1 cellular context compared by ENCODE assay signal in genomic region chr17:2399572-2400473, GRCh38.
A peak's percentile ranks its signal among the peaks of the same experiment; 100 is the strongest.
TF ChIP-seq lines count a peak whose summit lies in the region.

No MANE protein-coding gene starts in this region.

TF ChIP-seq in GM12878, 131 proteins besides CTCF, POLR2A, EP300 and RAD21 (continued from another document and continues in another):
- TF ChIP-seq E4F1 (IDR thresholded peaks at IDR 0.05; ENCODE audit: borderline replicate concordance, partially characterized antibody): no peak
- TF ChIP-seq SP1 (IDR thresholded peaks at IDR 0.05; ENCODE audit: low read depth, low read length): peak; percentile 72
- TF ChIP-seq HDGF (IDR thresholded peaks at IDR 0.05): peak; percentile 89; the same call in 1 of the 2 replicates
- TF ChIP-seq, protein P1, sequence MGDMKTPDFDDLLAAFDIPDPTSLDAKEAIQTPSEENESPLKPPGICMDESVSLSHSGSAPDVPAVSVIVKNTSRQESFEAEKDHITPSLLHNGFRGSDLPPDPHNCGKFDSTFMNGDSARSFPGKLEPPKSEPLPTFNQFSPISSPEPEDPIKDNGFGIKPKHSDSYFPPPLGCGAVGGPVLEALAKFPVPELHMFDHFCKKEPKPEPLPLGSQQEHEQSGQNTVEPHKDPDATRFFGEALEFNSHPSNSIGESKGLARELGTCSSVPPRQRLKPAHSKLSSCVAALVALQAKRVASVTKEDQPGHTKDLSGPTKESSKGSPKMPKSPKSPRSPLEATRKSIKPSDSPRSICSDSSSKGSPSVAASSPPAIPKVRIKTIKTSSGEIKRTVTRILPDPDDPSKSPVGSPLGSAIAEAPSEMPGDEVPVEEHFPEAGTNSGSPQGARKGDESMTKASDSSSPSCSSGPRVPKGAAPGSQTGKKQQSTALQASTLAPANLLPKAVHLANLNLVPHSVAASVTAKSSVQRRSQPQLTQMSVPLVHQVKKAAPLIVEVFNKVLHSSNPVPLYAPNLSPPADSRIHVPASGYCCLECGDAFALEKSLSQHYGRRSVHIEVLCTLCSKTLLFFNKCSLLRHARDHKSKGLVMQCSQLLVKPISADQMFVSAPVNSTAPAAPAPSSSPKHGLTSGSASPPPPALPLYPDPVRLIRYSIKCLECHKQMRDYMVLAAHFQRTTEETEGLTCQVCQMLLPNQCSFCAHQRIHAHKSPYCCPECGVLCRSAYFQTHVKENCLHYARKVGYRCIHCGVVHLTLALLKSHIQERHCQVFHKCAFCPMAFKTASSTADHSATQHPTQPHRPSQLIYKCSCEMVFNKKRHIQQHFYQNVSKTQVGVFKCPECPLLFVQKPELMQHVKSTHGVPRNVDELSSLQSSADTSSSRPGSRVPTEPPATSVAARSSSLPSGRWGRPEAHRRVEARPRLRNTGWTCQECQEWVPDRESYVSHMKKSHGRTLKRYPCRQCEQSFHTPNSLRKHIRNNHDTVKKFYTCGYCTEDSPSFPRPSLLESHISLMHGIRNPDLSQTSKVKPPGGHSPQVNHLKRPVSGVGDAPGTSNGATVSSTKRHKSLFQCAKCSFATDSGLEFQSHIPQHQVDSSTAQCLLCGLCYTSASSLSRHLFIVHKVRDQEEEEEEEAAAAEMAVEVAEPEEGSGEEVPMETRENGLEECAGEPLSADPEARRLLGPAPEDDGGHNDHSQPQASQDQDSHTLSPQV (IDR thresholded peaks at IDR 0.05): no peak
- no peak for TF ChIP-seq WRNIP1 (IDR thresholded peaks at IDR 0.05; ENCODE audit: borderline replicate concordance, low read depth, low read length)
- TF ChIP-seq STAT3 (IDR thresholded peaks at IDR 0.05; ENCODE audit: low read depth, low read length): no peak
- TF ChIP-seq RUNX3 (IDR thresholded peaks at IDR 0.05; ENCODE audit: low read length): 0 out of 2 replicates have a peak, but pooled peaks have one; percentile 14
- no peak for TF ChIP-seq IRF4 (IDR thresholded peaks at IDR 0.05; ENCODE audit: low read depth, low read length)
- TF ChIP-seq, protein P2, sequence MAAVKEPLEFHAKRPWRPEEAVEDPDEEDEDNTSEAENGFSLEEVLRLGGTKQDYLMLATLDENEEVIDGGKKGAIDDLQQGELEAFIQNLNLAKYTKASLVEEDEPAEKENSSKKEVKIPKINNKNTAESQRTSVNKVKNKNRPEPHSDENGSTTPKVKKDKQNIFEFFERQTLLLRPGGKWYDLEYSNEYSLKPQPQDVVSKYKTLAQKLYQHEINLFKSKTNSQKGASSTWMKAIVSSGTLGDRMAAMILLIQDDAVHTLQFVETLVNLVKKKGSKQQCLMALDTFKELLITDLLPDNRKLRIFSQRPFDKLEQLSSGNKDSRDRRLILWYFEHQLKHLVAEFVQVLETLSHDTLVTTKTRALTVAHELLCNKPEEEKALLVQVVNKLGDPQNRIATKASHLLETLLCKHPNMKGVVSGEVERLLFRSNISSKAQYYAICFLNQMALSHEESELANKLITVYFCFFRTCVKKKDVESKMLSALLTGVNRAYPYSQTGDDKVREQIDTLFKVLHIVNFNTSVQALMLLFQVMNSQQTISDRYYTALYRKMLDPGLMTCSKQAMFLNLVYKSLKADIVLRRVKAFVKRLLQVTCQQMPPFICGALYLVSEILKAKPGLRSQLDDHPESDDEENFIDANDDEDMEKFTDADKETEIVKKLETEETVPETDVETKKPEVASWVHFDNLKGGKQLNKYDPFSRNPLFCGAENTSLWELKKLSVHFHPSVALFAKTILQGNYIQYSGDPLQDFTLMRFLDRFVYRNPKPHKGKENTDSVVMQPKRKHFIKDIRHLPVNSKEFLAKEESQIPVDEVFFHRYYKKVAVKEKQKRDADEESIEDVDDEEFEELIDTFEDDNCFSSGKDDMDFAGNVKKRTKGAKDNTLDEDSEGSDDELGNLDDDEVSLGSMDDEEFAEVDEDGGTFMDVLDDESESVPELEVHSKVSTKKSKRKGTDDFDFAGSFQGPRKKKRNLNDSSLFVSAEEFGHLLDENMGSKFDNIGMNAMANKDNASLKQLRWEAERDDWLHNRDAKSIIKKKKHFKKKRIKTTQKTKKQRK (IDR thresholded peaks at IDR 0.05; ENCODE audit: low read depth, low read length): no peak
- TF ChIP-seq CREM (IDR thresholded peaks at IDR 0.05; ENCODE audit: low read depth): peak; percentile 54; the same call in 1 of the 2 replicates
- TF ChIP-seq, protein P3, sequence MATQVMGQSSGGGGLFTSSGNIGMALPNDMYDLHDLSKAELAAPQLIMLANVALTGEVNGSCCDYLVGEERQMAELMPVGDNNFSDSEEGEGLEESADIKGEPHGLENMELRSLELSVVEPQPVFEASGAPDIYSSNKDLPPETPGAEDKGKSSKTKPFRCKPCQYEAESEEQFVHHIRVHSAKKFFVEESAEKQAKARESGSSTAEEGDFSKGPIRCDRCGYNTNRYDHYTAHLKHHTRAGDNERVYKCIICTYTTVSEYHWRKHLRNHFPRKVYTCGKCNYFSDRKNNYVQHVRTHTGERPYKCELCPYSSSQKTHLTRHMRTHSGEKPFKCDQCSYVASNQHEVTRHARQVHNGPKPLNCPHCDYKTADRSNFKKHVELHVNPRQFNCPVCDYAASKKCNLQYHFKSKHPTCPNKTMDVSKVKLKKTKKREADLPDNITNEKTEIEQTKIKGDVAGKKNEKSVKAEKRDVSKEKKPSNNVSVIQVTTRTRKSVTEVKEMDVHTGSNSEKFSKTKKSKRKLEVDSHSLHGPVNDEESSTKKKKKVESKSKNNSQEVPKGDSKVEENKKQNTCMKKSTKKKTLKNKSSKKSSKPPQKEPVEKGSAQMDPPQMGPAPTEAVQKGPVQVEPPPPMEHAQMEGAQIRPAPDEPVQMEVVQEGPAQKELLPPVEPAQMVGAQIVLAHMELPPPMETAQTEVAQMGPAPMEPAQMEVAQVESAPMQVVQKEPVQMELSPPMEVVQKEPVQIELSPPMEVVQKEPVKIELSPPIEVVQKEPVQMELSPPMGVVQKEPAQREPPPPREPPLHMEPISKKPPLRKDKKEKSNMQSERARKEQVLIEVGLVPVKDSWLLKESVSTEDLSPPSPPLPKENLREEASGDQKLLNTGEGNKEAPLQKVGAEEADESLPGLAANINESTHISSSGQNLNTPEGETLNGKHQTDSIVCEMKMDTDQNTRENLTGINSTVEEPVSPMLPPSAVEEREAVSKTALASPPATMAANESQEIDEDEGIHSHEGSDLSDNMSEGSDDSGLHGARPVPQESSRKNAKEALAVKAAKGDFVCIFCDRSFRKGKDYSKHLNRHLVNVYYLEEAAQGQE (IDR thresholded peaks at IDR 0.05; ENCODE audit: low read depth, low read length): no peak
- no peak for TF ChIP-seq CEBPB (IDR thresholded peaks at IDR 0.05; ENCODE audit: borderline replicate concordance in 1 of 2, low read depth in 2 of 2, low read length in 2 of 2)
- no peak for TF ChIP-seq CBFB (IDR thresholded peaks at IDR 0.05; ENCODE audit: low read depth)
- peak; percentile 20; the same call in 1 of the 2 replicates for TF ChIP-seq RFX5 (IDR thresholded peaks at IDR 0.05; ENCODE audit: low read depth, low read length)
- no peak for TF ChIP-seq ESRRA (IDR thresholded peaks at IDR 0.05; ENCODE audit: low read length)
- TF ChIP-seq HDAC6 (IDR thresholded peaks at IDR 0.05; ENCODE audit: unreplicated experiment): peak; percentile 17
- TF ChIP-seq DPF2 (IDR thresholded peaks at IDR 0.05): peak; percentile 25; the same call in 1 of the 2 replicates
- no peak for TF ChIP-seq KLF5 (IDR thresholded peaks at IDR 0.05; ENCODE audit: partially characterized antibody)
- TF ChIP-seq CBX3 (IDR thresholded peaks at IDR 0.05; ENCODE audit: borderline replicate concordance, low read depth): no peak
- no peak for TF ChIP-seq MEF2A (IDR thresholded peaks at IDR 0.05; ENCODE audit: insufficient read depth, low read depth, low read length)
- peak; percentile 41; the same call in 1 of the 2 replicates for TF ChIP-seq PKNOX1 (IDR thresholded peaks at IDR 0.05)
- no peak for TF ChIP-seq ZBED1 (IDR thresholded peaks at IDR 0.05; ENCODE audit: borderline replicate concordance)
- TF ChIP-seq, protein P4, sequence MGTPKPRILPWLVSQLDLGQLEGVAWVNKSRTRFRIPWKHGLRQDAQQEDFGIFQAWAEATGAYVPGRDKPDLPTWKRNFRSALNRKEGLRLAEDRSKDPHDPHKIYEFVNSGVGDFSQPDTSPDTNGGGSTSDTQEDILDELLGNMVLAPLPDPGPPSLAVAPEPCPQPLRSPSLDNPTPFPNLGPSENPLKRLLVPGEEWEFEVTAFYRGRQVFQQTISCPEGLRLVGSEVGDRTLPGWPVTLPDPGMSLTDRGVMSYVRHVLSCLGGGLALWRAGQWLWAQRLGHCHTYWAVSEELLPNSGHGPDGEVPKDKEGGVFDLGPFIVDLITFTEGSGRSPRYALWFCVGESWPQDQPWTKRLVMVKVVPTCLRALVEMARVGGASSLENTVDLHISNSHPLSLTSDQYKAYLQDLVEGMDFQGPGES (IDR thresholded peaks at IDR 0.05): no peak
- no peak for TF ChIP-seq ZSCAN29 (IDR thresholded peaks at IDR 0.05)
- TF ChIP-seq BCL11A (IDR thresholded peaks at IDR 0.05; ENCODE audit: low read depth, low read length): no peak
- TF ChIP-seq EZH2 (IDR thresholded peaks at IDR 0.05; ENCODE audit: borderline replicate concordance, control insufficient read depth, low read depth, low read length): no peak
- TF ChIP-seq ZNF384 (IDR thresholded peaks at IDR 0.05; ENCODE audit: borderline replicate concordance, low read depth, low read length): no peak
- TF ChIP-seq SREBF2 (IDR thresholded peaks at IDR 0.05; ENCODE audit: low read length): no peak
- no peak for TF ChIP-seq PAX8 (IDR thresholded peaks at IDR 0.05)
- TF ChIP-seq, protein P5, sequence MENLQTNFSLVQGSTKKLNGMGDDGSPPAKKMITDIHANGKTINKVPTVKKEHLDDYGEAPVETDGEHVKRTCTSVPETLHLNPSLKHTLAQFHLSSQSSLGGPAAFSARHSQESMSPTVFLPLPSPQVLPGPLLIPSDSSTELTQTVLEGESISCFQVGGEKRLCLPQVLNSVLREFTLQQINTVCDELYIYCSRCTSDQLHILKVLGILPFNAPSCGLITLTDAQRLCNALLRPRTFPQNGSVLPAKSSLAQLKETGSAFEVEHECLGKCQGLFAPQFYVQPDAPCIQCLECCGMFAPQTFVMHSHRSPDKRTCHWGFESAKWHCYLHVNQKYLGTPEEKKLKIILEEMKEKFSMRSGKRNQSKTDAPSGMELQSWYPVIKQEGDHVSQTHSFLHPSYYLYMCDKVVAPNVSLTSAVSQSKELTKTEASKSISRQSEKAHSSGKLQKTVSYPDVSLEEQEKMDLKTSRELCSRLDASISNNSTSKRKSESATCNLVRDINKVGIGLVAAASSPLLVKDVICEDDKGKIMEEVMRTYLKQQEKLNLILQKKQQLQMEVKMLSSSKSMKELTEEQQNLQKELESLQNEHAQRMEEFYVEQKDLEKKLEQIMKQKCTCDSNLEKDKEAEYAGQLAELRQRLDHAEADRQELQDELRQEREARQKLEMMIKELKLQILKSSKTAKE (IDR thresholded peaks at IDR 0.05; ENCODE audit: low read depth, poor library complexity, severe bottlenecking): no peak
- TF ChIP-seq, protein P6, sequence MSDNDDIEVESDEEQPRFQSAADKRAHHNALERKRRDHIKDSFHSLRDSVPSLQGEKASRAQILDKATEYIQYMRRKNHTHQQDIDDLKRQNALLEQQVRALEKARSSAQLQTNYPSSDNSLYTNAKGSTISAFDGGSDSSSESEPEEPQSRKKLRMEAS (IDR thresholded peaks at IDR 0.05; ENCODE audit: low read depth, low read length): peak; percentile 95
- TF ChIP-seq SRF (IDR thresholded peaks at IDR 0.05; ENCODE audit: low read depth in 2 of 2, low read length in 2 of 2): no peak
- TF ChIP-seq RELA (IDR thresholded peaks at IDR 0.05; ENCODE audit: borderline replicate concordance, partially characterized antibody): no peak
- TF ChIP-seq EGR1 (IDR thresholded peaks at IDR 0.05; ENCODE audit: borderline replicate concordance in 1 of 2, low read depth in 2 of 2, low read length in 2 of 2): peak; percentile 6 to 40; a peak in 2 of 3 replicates
- TF ChIP-seq E2F8 (IDR thresholded peaks at IDR 0.05; ENCODE audit: low read depth, partially characterized antibody): no peak
- no peak for TF ChIP-seq SPI1 (IDR thresholded peaks at IDR 0.05; ENCODE audit: borderline replicate concordance, insufficient read depth, low read depth, low read length)
